ENCODE assay signal across 17 cellular contexts in genomic region chr3:149670742-149671492, GRCh38. TPM values are rescaled to one million over a fixed set of nuclear protein-coding genes. Genes with fewer than 3 reads are reported as not detected.
DNase-seq lines count a peak whose midpoint lies in the region; ATAC-seq, FAIRE-seq and TF ChIP-seq lines count a peak whose summit lies in the region.
"Had no signal": no experiment of that assay in that cellular context is flagged by ENCODE, and none has a peak within 500 bp of the region (broad histone marks: within the 10 kb centered on the region; RNA-seq: fewer than 3 reads in every experiment).

No MANE protein-coding gene starts in this region.

- no peaks in the 10 kb centered on the region for H3K36me3 ChIP-seq in HepG2 (replicated peaks in 1 of 2; ENCODE audit: control insufficient read depth in 1 of 2, insufficient read depth in 2 of 2, low read length in 2 of 2)
- H3K36me3 ChIP-seq: ovary, SJCRH30 had no signal

- peaks cover 25% of the 10 kb centered on the region for H3K4me1 ChIP-seq in HepG2 (ENCODE audit: insufficient read depth, low read length)
- H3K4me1 ChIP-seq: SJCRH30 had no signal

- no peaks in the 10 kb centered on the region for H4K20me1 ChIP-seq in HepG2 (ENCODE audit: insufficient read depth, low read length)

- no TSS peak for BruUV-seq in HepG2 (replicated peaks; lab: Mats Ljungman, UMichigan)

- in situ Hi-C loops in HepG2 (cut with HindIII; ENCODE audit: extremely low pct_ligation_motif_present, low pct_unique_long_range_greater_than_20kb): no loop called here

- peak overlapping the region; percentile 75 for H2AFZ ChIP-seq in HepG2 (ENCODE audit: low read length)

- no peak for TF ChIP-seq RAD21 in HepG2 (CRISPR knock-in tag; IDR thresholded peaks at IDR 0.05)

- H3K4me3 ChIP-seq in HepG2 (replicated peaks in 1 of 3; ENCODE audit: insufficient read depth in 1 of 3, low read depth in 2 of 3, low read length in 3 of 3) (peak overlapping the region; percentile 64 to 71 (median 65)), coronary artery (no peak overlapping the region)
- H3K4me3 ChIP-seq: ovary, SJCRH30, skin epidermis had no signal

- no peaks in the 10 kb centered on the region for H3K27me3 ChIP-seq in HepG2 (ENCODE audit: control insufficient read depth in 1 of 2, insufficient read depth in 2 of 2, low read length in 2 of 2)
- H3K27me3 ChIP-seq: ovary, SJCRH30 had no signal

- CTCF ChIA-PET in HepG2 (lab: Yijun Ruan, JAX; ENCODE audit: low intra/inter-chr PET ratio, low total read pairs): no interaction called here

- peak; percentile 83 for FAIRE-seq in HepG2 (lab: Jason Lieb, UNC)

- H3K79me2 ChIP-seq in HepG2 (ENCODE audit: insufficient read depth, low read length): no peaks in the 10 kb centered on the region

- TF ChIP-seq POLR2A in HepG2 (IDR thresholded peaks at IDR 0.05; ENCODE audit: insufficient read depth in 1 of 2, low read depth in 2 of 2, low read length in 2 of 2): no peak

- H3K9ac ChIP-seq in HepG2 (ENCODE audit: insufficient read depth, low read depth, low read length): peak overlapping the region; percentile 61

- peak overlapping the region; percentile 100 for H3K4me2 ChIP-seq in HepG2 (ENCODE audit: low read depth, low read length)

- TF ChIP-seq CTCF in HepG2 (CRISPR knock-in tag; IDR thresholded peaks at IDR 0.05) (0 out of 2 replicates have a peak, but pooled peaks have one; percentile 4), coronary artery (IDR thresholded peaks at IDR 0.05) (no peak)

- TF ChIP-seq EP300 in HepG2 (IDR thresholded peaks at IDR 0.05; ENCODE audit: low read depth in 2 of 2, low read length in 2 of 2): peak in 1 of 2 experiments; percentile 42; a peak in 1 of 4 replicates
- no peak for TF ChIP-seq EP300 in HepG2 (CRISPR knock-in tag; IDR thresholded peaks at IDR 0.05; ENCODE audit: borderline replicate concordance)

- H3K9me3 ChIP-seq in HepG2 (ENCODE audit: low read length): no peaks in the 10 kb centered on the region
- H3K9me3 ChIP-seq: ovary, SJCRH30 had no signal

- intact Hi-C loops in HepG2 (cut with micrococcal nuclease; ENCODE audit: unreplicated experiment): loop anchor here (5.0 kb wide), 1 partner anchor 46 kb away; no protein-coding TSS in a partner anchor

- WGBS in HepG2 (ENCODE audit: low lambda C conversion rate): 1% methylated on average over 10 of the region's 10 CpGs

- H3K27ac ChIP-seq in HepG2 (ENCODE audit: extremely low read length, insufficient read depth, low read length): peak overlapping the region; percentile 52
- no peak overlapping the region for H3K27ac ChIP-seq in coronary artery
- H3K27ac ChIP-seq: ovary, SJCRH30, skin epidermis had no signal

- DNase-seq in amniotic epithelial cell (ENCODE audit: low read depth): peak; percentile 35
- DNase-seq in HepG2 (ENCODE audit: low spot score): peak; percentile 47
- DNase-seq in pons (ENCODE audit: low spot score): no peak
- DNase-seq in DMS53 treated with DMSO at 0.1 percent for 48 hours (lab: John Stamatoyannopoulos, UW; ENCODE audit: unreplicated experiment): no peak
- no peak for DNase-seq in coronary artery (ENCODE audit: low spot score)
- DNase-seq: activated CD4-positive, alpha-beta T cell treated with anti-CD3 and anti-CD28 coated beads for 4 hours; activated naive CD8-positive, alpha-beta T cell treated with anti-CD3 and anti-CD28 coated beads, Interleukin-2, amount 10 ng/mL, durations not matched to agents 7 days and 5 days; activated T-cell treated with anti-CD3 and anti-CD28 coated beads, Interleukin-2, amount 50 U/mL, for 1 hour; AML-193; NCI-H1092; ovary; SJCRH30; stimulated activated naive CD8-positive, alpha-beta T cell treated with anti-CD3 and anti-CD28 coated beads, Interleukin-15, Interleukin-2, amounts not matched to agents 100 U/mL and 50 U/mL, for 24 hours had no signal

- POLR2A ChIA-PET in HepG2 (lab: Yijun Ruan, JAX): interaction anchor here (0.7 to 5.3 kb wide), 5 partner anchors 12 to 99 kb away, joined by 3 to 59 read pairs (median 9); partner anchors contain the start of gene WWTR1

- ATAC-seq in GM18867 (IDR thresholded peaks at IDR 0.05; ENCODE audit: unreplicated experiment): peak; percentile 85
- ATAC-seq in HG03025 (IDR thresholded peaks at IDR 0.05; ENCODE audit: low FRiP score, unreplicated experiment): peak; percentile 75
- peak; percentile 79 for ATAC-seq in HepG2
- no peak for ATAC-seq in HG03521 (IDR thresholded peaks at IDR 0.05; ENCODE audit: unreplicated experiment)
- ATAC-seq: stimulated activated naive CD8-positive, alpha-beta T cell treated with anti-CD3 and anti-CD28 coated beads, Interleukin-15, Interleukin-2, amounts not matched to agents 100 U/mL and 50 U/mL, for 24 hours had no signal

TF ChIP-seq in HepG2, 621 proteins besides CTCF, POLR2A, EP300 and RAD21 (continues in another document):
- peak; percentile 46; the same call in 1 of the 2 replicates for TF ChIP-seq MEF2D (CRISPR knock-in tag; IDR thresholded peaks at IDR 0.05)
- no peak for TF ChIP-seq ZSCAN5A (CRISPR knock-in tag; IDR thresholded peaks at IDR 0.05; ENCODE audit: borderline replicate concordance)
- TF ChIP-seq KMT2B (CRISPR knock-in tag; IDR thresholded peaks at IDR 0.05): peak; percentile 15
- 0 out of 2 replicates have a peak, but pooled peaks have one; percentile 23 for TF ChIP-seq ZBTB34 (CRISPR knock-in tag; IDR thresholded peaks at IDR 0.05)
- TF ChIP-seq BCL6 (CRISPR knock-in tag; IDR thresholded peaks at IDR 0.05): peak; percentile 79
- TF ChIP-seq SOX5 (CRISPR knock-in tag; IDR thresholded peaks at IDR 0.05; ENCODE audit: borderline replicate concordance): 0 out of 2 replicates have a peak, but pooled peaks have one; percentile 23
- TF ChIP-seq JUNB (CRISPR knock-in tag; IDR thresholded peaks at IDR 0.05; ENCODE audit: borderline replicate concordance): no peak

RNA-seq across cellular contexts. Expression of gene WWTR1, which starts 13.1 kb away (rescaled TPM):
- total RNA-seq in HepG2 (2016; rRNA removed; fragmentation: Illumina TruSeq; extraction: Trizol): 19.7 and 27.0 TPM in 2 replicates
- total RNA-seq in HepG2 (2016; cell fraction: cytosol; rRNA removed; fragmentation: Illumina TruSeq; extraction: Trizol; ENCODE audit: low read depth): 3.0 and 4.5 TPM in 2 replicates
- total RNA-seq in HepG2 (2016; cell fraction: insoluble cytoplasmic fraction; rRNA removed; fragmentation: Illumina TruSeq; extraction: Trizol): 18.2 and 25.1 TPM in 2 replicates
- 11.0 and 11.7 TPM in 2 replicates for total RNA-seq in HepG2 (2016; cell fraction: membrane; rRNA removed; fragmentation: Illumina TruSeq; extraction: Trizol)
- 22.2 and 23.3 TPM in 2 replicates for total RNA-seq in HepG2 (2016; cell fraction: nucleus; rRNA removed; fragmentation: Illumina TruSeq; extraction: Trizol)
- 105 and 139 TPM in 2 replicates for polyA plus RNA-seq in HepG2 (2011; rRNA removed)
- polyA plus RNA-seq in HepG2 (2011; cell fraction: cytosol; rRNA removed): 87.9 and 94.0 TPM in 2 replicates
- polyA plus RNA-seq in HepG2 (2011; cell fraction: nucleus; rRNA removed): 104 and 133 TPM in 2 replicates
- 75.0 and 83.3 TPM in 2 replicates for polyA plus RNA-seq in HepG2 (2012)
- polyA plus RNA-seq in HepG2 (2016; cell fraction: cytosol; fragmentation: Illumina TruSeq; extraction: Trizol; ENCODE audit: low read depth): 5.5 and 5.7 TPM in 2 replicates
- 54.5 and 55.7 TPM in 2 replicates for polyA plus RNA-seq in HepG2 (2016; cell fraction: insoluble cytoplasmic fraction; fragmentation: Illumina TruSeq; extraction: Trizol; ENCODE audit: low read depth)
- 11.1 and 12.3 TPM in 2 replicates for polyA plus RNA-seq in HepG2 (2016; cell fraction: membrane; fragmentation: Illumina TruSeq; extraction: Trizol; ENCODE audit: low read depth)
- 38.7 and 40.5 TPM in 2 replicates for polyA plus RNA-seq in HepG2 (2016; cell fraction: nucleus; fragmentation: Illumina TruSeq; extraction: Trizol; ENCODE audit: insufficient read depth, low read depth)
- 71.2 and 129 TPM in 2 replicates for polyA minus RNA-seq in HepG2 (2011; rRNA and poly(A)+ RNA removed; ENCODE audit: low replicate concordance)
- polyA minus RNA-seq in HepG2 (2011; cell fraction: cytosol; rRNA and poly(A)+ RNA removed): 90.2 and 115 TPM in 2 replicates
- polyA minus RNA-seq in HepG2 (2011; cell fraction: nucleus; rRNA and poly(A)+ RNA removed): 131 and 167 TPM in 2 replicates

Comparison
In these comparisons a context has a peak if more than half of its experiments do, and no peak if none do; other contexts are left out.
1. DNase-seq: peak in amniotic epithelial cell (single experiment) and HepG2 (single experiment); none in pons (single experiment), DMS53 treated with DMSO at 0.1 percent for 48 hours (single experiment) and coronary artery (single experiment).